20 cellular contexts compared by ENCODE assay signal in the genomic region with DNA sequence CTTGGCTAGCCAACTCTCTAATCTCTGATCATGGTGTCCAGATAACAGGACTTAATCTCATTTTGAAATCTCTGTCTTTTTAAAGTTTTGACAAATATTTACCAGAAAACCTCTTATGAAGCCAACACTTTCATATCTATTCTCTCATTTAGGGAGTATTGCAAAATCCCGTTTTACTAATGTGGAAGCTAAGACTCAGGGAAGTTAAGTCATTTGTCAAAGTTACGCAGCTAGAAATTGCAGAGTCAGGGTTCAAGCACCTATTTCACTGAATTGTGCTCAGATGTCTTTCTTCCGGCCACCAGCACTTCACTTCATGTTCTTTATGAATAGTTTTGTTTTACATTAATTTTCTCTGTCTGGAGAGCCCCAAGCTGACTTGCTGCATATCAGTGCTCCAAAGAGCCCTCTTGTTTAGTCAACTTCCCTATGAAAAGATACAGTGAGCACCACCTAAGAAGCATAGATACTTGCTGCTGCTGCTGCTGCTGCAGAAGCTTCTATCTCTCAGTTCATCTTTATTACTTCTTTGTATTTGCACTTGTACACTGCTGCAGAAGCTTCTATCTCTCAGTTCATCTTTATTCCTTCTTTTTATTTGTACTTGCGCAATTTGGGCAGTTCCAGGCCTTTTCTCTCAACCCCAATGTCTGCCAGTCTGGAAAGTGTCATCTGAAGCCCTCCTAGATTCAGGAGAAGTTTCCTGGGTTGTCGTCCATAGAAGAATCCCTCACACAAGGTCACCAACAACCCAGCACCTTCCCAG.
"Had no signal": no experiment of that assay in that cellular context is flagged by ENCODE, and none has a peak within 500 bp of the region (broad histone marks: within the 10 kb centered on the region; RNA-seq: fewer than 3 reads in every experiment).

No MANE protein-coding gene starts in this region.

- H3K9me3 ChIP-seq: neutrophil, sigmoid colon, upper lobe of right lung had no signal

- H3K27me3 ChIP-seq: brain microvascular endothelial cell, upper lobe of right lung had no signal

- DNase-seq: activated B cell treated with CpG ODN at 0.5 μM for 24 hours; activated CD4-positive, alpha-beta T cell treated with anti-CD3 and anti-CD28 coated beads for 4 hours; activated CD8-positive, alpha-beta T cell treated with anti-CD3 and anti-CD28 coated beads for 36 hours; activated naive CD4-positive, alpha-beta T cell treated with anti-CD3 and anti-CD28 coated beads for 36 hours; activated naive CD8-positive, alpha-beta T cell treated with anti-CD3 and anti-CD28 coated beads, Interleukin-2, amount 50 U/mL, for 24 hours; activated T-cell treated with anti-CD3 and anti-CD28 coated beads, Interleukin-2, amount 50 U/mL, for 24 hours; aorta; brain microvascular endothelial cell; central memory CD4-positive, alpha-beta T cell; foreskin melanocyte; glutamatergic neuron; hypothalamus; islet precursor cell; left colon; sigmoid colon; stimulated activated CD8-positive, alpha-beta memory T cell treated with anti-CD3 and anti-CD28 coated beads, Interleukin-4, amount 100 ng/mL, for 48 hours; stimulated activated naive CD4-positive, alpha-beta T cell; upper lobe of right lung had no signal

- H3K4me3 ChIP-seq: lung, sigmoid colon, upper lobe of right lung had no signal

- H3K27ac ChIP-seq: brain microvascular endothelial cell, neutrophil, sigmoid colon, upper lobe of right lung had no signal

- H3K36me3 ChIP-seq: brain microvascular endothelial cell, neutrophil, sigmoid colon, upper lobe of right lung had no signal

- H3K4me1 ChIP-seq: sigmoid colon had no signal
